ENCODE assay signal across 31 cellular contexts in the genomic region with DNA sequence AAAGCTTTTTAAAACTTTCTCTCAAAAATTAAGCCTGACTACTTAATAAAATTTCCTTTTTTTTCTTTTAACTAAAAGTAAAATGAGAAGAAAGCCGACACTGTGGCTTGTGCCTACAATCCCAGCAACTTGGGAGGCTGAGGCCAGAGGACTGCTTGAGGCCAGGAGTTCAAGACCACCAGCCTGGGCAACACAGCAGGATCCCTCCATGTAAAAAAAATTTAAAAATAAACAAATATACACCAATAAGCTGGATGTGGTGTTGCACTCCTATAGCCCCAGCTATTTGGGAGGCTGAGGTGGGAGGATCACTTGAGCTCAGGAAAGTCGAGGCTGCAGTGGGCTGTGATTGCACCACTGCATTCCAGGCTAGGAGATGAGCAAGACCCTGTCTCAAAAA.
"Had no signal": no experiment of that assay in that cellular context is flagged by ENCODE, and none has a peak within 500 bp of the region (broad histone marks: within the 10 kb centered on the region; RNA-seq: fewer than 3 reads in every experiment).

No MANE protein-coding gene starts in this region.

- H3K27ac ChIP-seq: neural progenitor cell, ovary, parathyroid adenoma, psoas muscle, skin epidermis, spleen, suprapubic skin, testis, tibial artery, transverse colon, upper lobe of right lung, uterus had no signal

- H3K4me3 Mint-ChIP-seq: natural killer cell; nephron; neural progenitor cell; stimulated activated memory B cell treated with anti-CD40 and anti-IgM and Interleukin-4, amounts not matched to agents 10 μg/mL and 1 μg/mL and 100 μg/mL, for 72 hours; stimulated activated naive CD8-positive, alpha-beta T cell treated with anti-CD3 and anti-CD28 coated beads, Interleukin-15, amount 100 ng/mL, for 72 hours; type B pancreatic cell had no signal

- H3K4me2 ChIP-seq: neural progenitor cell, smooth muscle cell had no signal

- H3K27ac Mint-ChIP-seq: natural killer cell; nephron; neural progenitor cell; progenitor cell of endocrine pancreas; stimulated activated memory B cell treated with anti-CD40 and anti-IgM and Interleukin-4, amounts not matched to agents 10 μg/mL and 1 μg/mL and 100 μg/mL, for 72 hours; stimulated activated naive CD8-positive, alpha-beta T cell treated with anti-CD3 and anti-CD28 coated beads, Interleukin-15, amount 100 ng/mL, for 72 hours; type B pancreatic cell had no signal

- H3K4me3 ChIP-seq: neural progenitor cell, ovary, psoas muscle, skin epidermis, smooth muscle cell, spleen, suprapubic skin, testis, tibial artery, transverse colon, upper lobe of right lung, uterus had no signal

- H3K36me3 Mint-ChIP-seq: natural killer cell; stimulated activated memory B cell treated with anti-CD40 and anti-IgM and Interleukin-4, amounts not matched to agents 10 μg/mL and 1 μg/mL and 100 μg/mL, for 72 hours had no signal

- H3K4me1 ChIP-seq: neural progenitor cell, parathyroid adenoma, psoas muscle, spleen, suprapubic skin, testis, tibial artery, upper lobe of right lung, uterus had no signal

- H3K79me2 ChIP-seq: parathyroid adenoma had no signal

- H3K9me3 ChIP-seq: ovary, psoas muscle, spleen, suprapubic skin, testis, tibial artery, transverse colon, upper lobe of right lung, uterus had no signal

- H3K27me3 Mint-ChIP-seq: progenitor cell of endocrine pancreas; stimulated activated memory B cell treated with anti-CD40 and anti-IgM and Interleukin-4, amounts not matched to agents 10 μg/mL and 1 μg/mL and 100 μg/mL, for 72 hours; stimulated activated naive CD8-positive, alpha-beta T cell treated with anti-CD3 and anti-CD28 coated beads, Interleukin-15, amount 100 ng/mL, for 72 hours; type B pancreatic cell had no signal

- H3K4me1 Mint-ChIP-seq: natural killer cell; nephron; neural progenitor cell; stimulated activated memory B cell treated with anti-CD40 and anti-IgM and Interleukin-4, amounts not matched to agents 10 μg/mL and 1 μg/mL and 100 μg/mL, for 72 hours; stimulated activated naive CD8-positive, alpha-beta T cell treated with anti-CD3 and anti-CD28 coated beads, Interleukin-15, amount 100 ng/mL, for 72 hours had no signal

- ATAC-seq: natural killer cell; psoas muscle; right cardiac atrium; sciatic nerve; stimulated activated memory B cell treated with anti-CD40 and anti-IgM and Interleukin-4, amounts not matched to agents 10 μg/mL and 1 μg/mL and 100 μg/mL, for 72 hours; stimulated activated naive CD8-positive, alpha-beta T cell treated with anti-CD3 and anti-CD28 coated beads, Interleukin-15, amount 100 ng/mL, for 72 hours; stimulated activated naive CD8-positive, alpha-beta T cell treated with anti-CD3 and anti-CD28 coated beads, Interleukin-15, Interleukin-2, amounts not matched to agents 100 U/mL and 50 U/mL, for 24 hours; upper lobe of right lung had no signal

- H3K9ac ChIP-seq: neural progenitor cell, parathyroid adenoma had no signal

- H3K9me3 Mint-ChIP-seq: natural killer cell; nephron; neural progenitor cell; stimulated activated memory B cell treated with anti-CD40 and anti-IgM and Interleukin-4, amounts not matched to agents 10 μg/mL and 1 μg/mL and 100 μg/mL, for 72 hours; stimulated activated naive CD8-positive, alpha-beta T cell treated with anti-CD3 and anti-CD28 coated beads, Interleukin-15, amount 100 ng/mL, for 72 hours; type B pancreatic cell had no signal

- H3K36me3 ChIP-seq: ovary, uterus had no signal

- H2AFZ ChIP-seq: neural progenitor cell, parathyroid adenoma had no signal

- H3K27me3 ChIP-seq: neural progenitor cell, ovary, spleen, suprapubic skin, testis, tibial artery, transverse colon, upper lobe of right lung, uterus had no signal

- DNase-seq: natural killer cell; occipital lobe; ovary; posterior cingulate gyrus; psoas muscle; right cardiac atrium; spleen; stimulated activated CD4-positive, alpha-beta T cell treated with anti-CD3 and anti-CD28 coated beads, Interleukin-12 subunit alpha, Interleukin-12 subunit beta, amount 100 ng/mL, for 4 hours; stimulated activated CD4-positive, alpha-beta T cell treated with anti-CD3 and anti-CD28 coated beads, Interleukin-1b, Interleukin-23, amount 100 ng/mL, for 48 hours; stimulated activated CD4-positive, alpha-beta T cell treated with anti-CD3 and anti-CD28 coated beads, Interleukin-4, amount 100 ng/mL, for 1 hour; stimulated activated CD4-positive, alpha-beta T cell treated with anti-CD3 and anti-CD28 coated beads, Interleukin-4, amount 100 ng/mL, for 4 hours; stimulated activated CD8-positive, alpha-beta memory T cell treated with anti-CD3 and anti-CD28 coated beads, Interleukin-4, amount 100 ng/mL, for 48 hours; stimulated activated naive CD4-positive, alpha-beta T cell; stimulated activated naive CD8-positive, alpha-beta T cell treated with anti-CD3 and anti-CD28 coated beads, Interleukin-15, amount 100 ng/mL, for 72 hours; stimulated activated naive CD8-positive, alpha-beta T cell treated with anti-CD3 and anti-CD28 coated beads, Interleukin-15, Interleukin-2, amounts not matched to agents 100 U/mL and 50 U/mL, for 24 hours; substantia nigra; testis; tibial artery; transverse colon; upper lobe of right lung; uterus had no signal
